ENCODE assay signal across 18 cellular contexts in genomic region chr21:33650929-33651505, GRCh38. TPM values are rescaled to one million over a fixed set of nuclear protein-coding genes. Genes with fewer than 3 reads are reported as not detected.
A peak's percentile ranks its signal among the peaks of the same experiment; 100 is the strongest.
DNase-seq lines count a peak whose midpoint lies in the region; ATAC-seq and TF ChIP-seq lines count a peak whose summit lies in the region.
"Had no signal": no experiment of that assay in that cellular context is flagged by ENCODE, and none has a peak within 500 bp of the region (broad histone marks: within the 10 kb centered on the region; RNA-seq: fewer than 3 reads in every experiment).

No MANE protein-coding gene starts in this region.

- H3K27me3 Mint-ChIP-seq in osteocyte (ENCODE audit: unreplicated experiment): no peaks in the 10 kb centered on the region
- H3K27me3 Mint-ChIP-seq: CD4-positive, alpha-beta T cell had no signal

- H3K36me3 Mint-ChIP-seq in osteocyte (ENCODE audit: unreplicated experiment): no peaks in the 10 kb centered on the region

- peaks cover 36% of the 10 kb centered on the region for H3K4me1 Mint-ChIP-seq in osteocyte (ENCODE audit: unreplicated experiment)
- H3K4me1 Mint-ChIP-seq: B cell had no signal

- TF ChIP-seq CTCF in HEK293 (tag by site-specific recombination; IDR thresholded peaks at IDR 0.05): no peak
- no peak for TF ChIP-seq CTCF in Panc1 (IDR thresholded peaks at IDR 0.05)
- no peak for TF ChIP-seq CTCF in fibroblast of pulmonary artery (IDR thresholded peaks at IDR 0.05; ENCODE audit: low read length, missing control alignments)
- TF ChIP-seq CTCF in osteocyte (IDR thresholded peaks at IDR 0.05): no peak

- no peaks in the 10 kb centered on the region for H3K9me3 Mint-ChIP-seq in osteocyte (ENCODE audit: unreplicated experiment)
- H3K9me3 Mint-ChIP-seq: CD4-positive, alpha-beta T cell had no signal

- H3K9me3 ChIP-seq in HEK293 (ENCODE audit: control insufficient read depth, insufficient read depth, low read depth, low read length): no peaks in the 10 kb centered on the region
- H3K9me3 ChIP-seq in Panc1 (ENCODE audit: control insufficient read depth, insufficient read depth, low read depth, low read length): no peaks in the 10 kb centered on the region

- in situ Hi-C loops in Panc1 (cut with HindIII; ENCODE audit: low pct_unique_long_range_greater_than_20kb, low sequenced_read_pairs): no loop called here

- BruUV-seq in Panc1 (replicated peaks; lab: Mats Ljungman, UMichigan): no TSS peak

- no peaks in the 10 kb centered on the region for H3K27me3 ChIP-seq in Panc1 (ENCODE audit: control insufficient read depth, insufficient read depth, low read length)

- no peak overlapping the region for H3K4me3 Mint-ChIP-seq in osteocyte (ENCODE audit: unreplicated experiment)
- H3K4me3 Mint-ChIP-seq: B cell; CD4-positive, alpha-beta T cell had no signal

- intact Hi-C loops in Panc1 (cut with micrococcal nuclease; ENCODE audit: unreplicated experiment) (no loop called here), cardiac septum (cut with DNase I) (no loop called here)

- DNase-seq in Panc1 (ENCODE audit: low read depth, low spot score): no peak
- peak; percentile 45 for DNase-seq in fibroblast of pulmonary artery (ENCODE audit: low read depth)
- no peak for DNase-seq in osteocyte (ENCODE audit: extremely low spot score, unreplicated experiment)
- DNase-seq in activated CD8-positive, alpha-beta memory T cell treated with anti-CD3 and anti-CD28 coated beads, Interleukin-2, amount 50 U/mL, for 4 hours: no peak
- no peak for DNase-seq in NAMALWA (ENCODE audit: low spot score)
- no peak for DNase-seq in cardiac septum (ENCODE audit: low spot score)
- DNase-seq in NK-92 (lab: John Stamatoyannopoulos, UW; ENCODE audit: unreplicated experiment): no peak
- DNase-seq: ACHN; CD4-positive, alpha-beta T cell; DND-41; MV-4-11; NCI-H1436 treated with DMSO at 0.1 percent for 48 hours; NCI-H2107; NCI-H345; PC-3 had no signal

- POLR2A ChIA-PET in HEK293 (lab: Yijun Ruan, JAX) (interaction anchor here (0.7 to 1.2 kb wide), 3 partner anchors 9 to 126 kb away, joined by 3 to 4 read pairs (median 3); partner anchors contain the start of gene ITSN1), Panc1 (lab: Charles Lee) (no interaction called here)

- H3K4me3 ChIP-seq in HEK293 (ENCODE audit: low read depth, low read length): no peak overlapping the region
- H3K4me3 ChIP-seq in Panc1 (ENCODE audit: low read depth in 2 of 2, low read length in 2 of 2): no peak overlapping the region
- no peak overlapping the region for H3K4me3 ChIP-seq in fibroblast of pulmonary artery (replicated peaks; ENCODE audit: low read depth, low read length)
- H3K4me3 ChIP-seq: SK-N-MC had no signal

- H3K27ac Mint-ChIP-seq in osteocyte (ENCODE audit: unreplicated experiment): peak overlapping the region; percentile 43
- H3K27ac Mint-ChIP-seq: B cell; CD4-positive, alpha-beta T cell had no signal

- ATAC-seq in Panc1: no peak
- ATAC-seq: PC-3 had no signal

- H3K36me3 ChIP-seq in HEK293 (ENCODE audit: control insufficient read depth in 2 of 2, insufficient read depth in 1 of 2, low read length in 2 of 2) (no peaks in the 10 kb centered on the region), Panc1 (ENCODE audit: control insufficient read depth, insufficient read depth, low read length) (no peaks in the 10 kb centered on the region)

- H3K4me1 ChIP-seq in HEK293 (ENCODE audit: control insufficient read depth, insufficient read depth, low read length) (peaks cover 32% of the 10 kb centered on the region), Panc1 (ENCODE audit: control insufficient read depth, insufficient read depth, low read length) (peaks cover 52% of the 10 kb centered on the region)

- CTCF ChIA-PET in HEK293 (lab: Yijun Ruan, JAX) (interaction anchor here (0.6 to 1.2 kb wide), 4 partner anchors 30 to 244 kb away, joined by 3 to 4 read pairs (median 3); no protein-coding TSS in a partner anchor), Panc1 (lab: Charles Lee) (no interaction called here)

- H3K27ac ChIP-seq in HEK293 (ENCODE audit: extremely low read depth, low read depth, low read length) (no peak overlapping the region), Panc1 (ENCODE audit: low read length) (peak overlapping the region; percentile 68; the same call in 1 of the 2 replicates)
- H3K27ac ChIP-seq: SK-N-MC had no signal

TF ChIP-seq in HEK293, 187 proteins besides CTCF, POLR2A, EP300 and RAD21 (continues in another document):
- TF ChIP-seq MZF1 (tag by site-specific recombination; IDR thresholded peaks at IDR 0.05; ENCODE audit: borderline replicate concordance) (no peak), ZBTB17 (tag by site-specific recombination; IDR thresholded peaks at IDR 0.05) (peak; percentile 56), ZFHX2 (tag by site-specific recombination; conservative IDR thresholded peaks at IDR 0.05) (peak; percentile 26; the same call in 1 of the 2 replicates), REST (tag by site-specific recombination; IDR thresholded peaks at IDR 0.05) (no peak), ZBTB21 (tag by site-specific recombination; IDR thresholded peaks at IDR 0.05) (no peak), PRDM2 (tag by site-specific recombination; IDR thresholded peaks at IDR 0.05; ENCODE audit: borderline replicate concordance) (no peak), ZNF600 (tag by site-specific recombination; IDR thresholded peaks at IDR 0.05) (peak; percentile 58; the same call in 1 of the 2 replicates)

RNA-seq across cellular contexts. Expression of gene ITSN1, which starts 8.7 kb away (rescaled TPM):
- total RNA-seq in Panc1 (2021; ENCODE audit: unreplicated experiment): 50.3 TPM
- 37.6 TPM for polyA plus RNA-seq in Panc1 (2012; ENCODE audit: insufficient read length)
- total RNA-seq in osteocyte: 44.0 and 49.9 TPM in 2 replicates
- total RNA-seq in cardiac septum: 25.5 TPM

RNA-seq across cellular contexts. Expression of gene CRYZL1, which starts 9.5 kb away (rescaled TPM):
- total RNA-seq in Panc1 (2021; ENCODE audit: unreplicated experiment): 24.8 TPM
- 13.7 TPM for polyA plus RNA-seq in Panc1 (2012; ENCODE audit: insufficient read length)
- total RNA-seq in osteocyte: 43.6 and 48.2 TPM in 2 replicates
- 23.0 TPM for total RNA-seq in cardiac septum
